18 cellular contexts compared by ENCODE assay signal in genomic region chr4:30619679-30620078, GRCh38.
DNase-seq lines count a peak whose midpoint lies in the region; FAIRE-seq and TF ChIP-seq lines count a peak whose summit lies in the region.
"Had no signal": no experiment of that assay in that cellular context is flagged by ENCODE, and none has a peak within 500 bp of the region (broad histone marks: within the 10 kb centered on the region; RNA-seq: fewer than 3 reads in every experiment).

No MANE protein-coding gene starts in this region.

- FAIRE-seq in GM12892 (lab: Jason Lieb, UNC), result no peak
- FAIRE-seq: colon, RCC 7860 had no signal

- DNase-seq in GM13977 (ENCODE audit: low spot score) (peak; percentile 12), NB4 (ENCODE audit: low read depth) (peak; percentile 8), fibroblast of lung (ENCODE audit: low read depth in 2 of 2) (peak; percentile 32 to 84), skeletal muscle cell (ENCODE audit: low read depth) (peak; percentile 75), NCI-H2107 treated with DMSO at 0.1 percent for 48 hours (lab: John Stamatoyannopoulos, UW; ENCODE audit: unreplicated experiment) (no peak), occipital lobe (lab: John Stamatoyannopoulos, UW) (no peak), GM12892 (ENCODE audit: insufficient read length) (no peak)
- DNase-seq: aorta; DMS79; esophagus squamous epithelium; GOT3; NCI-H1436; NCI-H2171; NCI-H524 treated with DMSO at 0.1 percent for 48 hours; stimulated activated CD4-positive, alpha-beta T cell treated with anti-CD3 and anti-CD28 coated beads, Interleukin-2, amount 100 ng/mL, for 24 hours had no signal

- H3K36me3 ChIP-seq in fibroblast of lung (ENCODE audit: control insufficient read depth, insufficient read depth, low read length), result no peaks in the 10 kb centered on the region
- H3K36me3 ChIP-seq: esophagus squamous epithelium had no signal

- no peaks in the 10 kb centered on the region for H3K4me1 ChIP-seq in fibroblast of lung (ENCODE audit: control insufficient read depth, extremely low read depth, insufficient read depth, low read length)

- H3K79me2 ChIP-seq in fibroblast of lung (ENCODE audit: control insufficient read depth, insufficient read depth, low read length), result no peaks in the 10 kb centered on the region

- H4K20me1 ChIP-seq in fibroblast of lung (ENCODE audit: control insufficient read depth, extremely low read depth, insufficient read depth, low read length), result no peaks in the 10 kb centered on the region

- no peak overlapping the region for H3K9ac ChIP-seq in fibroblast of lung (ENCODE audit: insufficient read depth, low read length)

- no peaks in the 10 kb centered on the region for H3K27me3 ChIP-seq in fibroblast of lung (ENCODE audit: control insufficient read depth, insufficient read depth, low read length)
- H3K27me3 ChIP-seq: esophagus squamous epithelium had no signal

- H3K27ac ChIP-seq in fibroblast of lung (ENCODE audit: insufficient read depth, low read length), result no peak overlapping the region
- H3K27ac ChIP-seq: SK-N-MC had no signal

- in situ Hi-C loops in GM13977 (cut with MboI; ENCODE audit: low pct_unique_long_range_greater_than_20kb, low sequenced_read_pairs, unreplicated experiment), result no loop called here

- H3K4me2 ChIP-seq in fibroblast of lung (ENCODE audit: extremely low read depth, insufficient read depth, low read length), result no peak overlapping the region

- no peak overlapping the region for H2AFZ ChIP-seq in fibroblast of lung (ENCODE audit: low read length)

- no peak overlapping the region for H3K4me3 ChIP-seq in NB4 (ENCODE audit: low read depth, low read length)
- no peak overlapping the region for H3K4me3 ChIP-seq in fibroblast of lung (replicated peaks in 1 of 4; ENCODE audit: control extremely low read depth in 1 of 4, insufficient read depth in 1 of 4, low read depth in 3 of 4, low read length in 4 of 4)
- H3K4me3 ChIP-seq in skeletal muscle cell (ENCODE audit: low read depth, low read length), result no peak overlapping the region
- H3K4me3 ChIP-seq: esophagus squamous epithelium, SK-N-MC had no signal

- TF ChIP-seq POLR2A in NB4 (IDR thresholded peaks at IDR 0.05; ENCODE audit: extremely low read depth, insufficient read length) (no peak), GM12892 (IDR thresholded peaks at IDR 0.05; ENCODE audit: low read depth, low read length) (no peak)

- no peak for TF ChIP-seq CTCF in GM13977 (IDR thresholded peaks at IDR 0.05; ENCODE audit: extremely low read depth, insufficient read depth, missing control alignments)
- no peak for TF ChIP-seq CTCF in NB4 (IDR thresholded peaks at IDR 0.05; ENCODE audit: low read depth, low read length)
- TF ChIP-seq CTCF in fibroblast of lung (conservative IDR thresholded peaks at IDR 0.05 in 1 of 2, IDR thresholded peaks at IDR 0.05 in 1 of 2; ENCODE audit: low read depth in 1 of 2, low read length in 2 of 2), result no peak

- no peaks in the 10 kb centered on the region for H3K9me3 ChIP-seq in fibroblast of lung (ENCODE audit: control insufficient read depth, insufficient read depth, low read depth, low read length)
- H3K9me3 ChIP-seq: esophagus squamous epithelium had no signal

Comparison
In these comparisons a context has a peak if more than half of its experiments do, and no peak if none do; other contexts are left out.
1. DNase-seq: peak in GM13977 (single experiment), NB4 (single experiment), fibroblast of lung (2 of 2) and skeletal muscle cell (single experiment); none in NCI-H2107 treated with DMSO at 0.1 percent for 48 hours (single experiment), occipital lobe (single experiment) and GM12892 (single experiment).